17 cellular contexts compared by ENCODE assay signal in the genomic region with DNA sequence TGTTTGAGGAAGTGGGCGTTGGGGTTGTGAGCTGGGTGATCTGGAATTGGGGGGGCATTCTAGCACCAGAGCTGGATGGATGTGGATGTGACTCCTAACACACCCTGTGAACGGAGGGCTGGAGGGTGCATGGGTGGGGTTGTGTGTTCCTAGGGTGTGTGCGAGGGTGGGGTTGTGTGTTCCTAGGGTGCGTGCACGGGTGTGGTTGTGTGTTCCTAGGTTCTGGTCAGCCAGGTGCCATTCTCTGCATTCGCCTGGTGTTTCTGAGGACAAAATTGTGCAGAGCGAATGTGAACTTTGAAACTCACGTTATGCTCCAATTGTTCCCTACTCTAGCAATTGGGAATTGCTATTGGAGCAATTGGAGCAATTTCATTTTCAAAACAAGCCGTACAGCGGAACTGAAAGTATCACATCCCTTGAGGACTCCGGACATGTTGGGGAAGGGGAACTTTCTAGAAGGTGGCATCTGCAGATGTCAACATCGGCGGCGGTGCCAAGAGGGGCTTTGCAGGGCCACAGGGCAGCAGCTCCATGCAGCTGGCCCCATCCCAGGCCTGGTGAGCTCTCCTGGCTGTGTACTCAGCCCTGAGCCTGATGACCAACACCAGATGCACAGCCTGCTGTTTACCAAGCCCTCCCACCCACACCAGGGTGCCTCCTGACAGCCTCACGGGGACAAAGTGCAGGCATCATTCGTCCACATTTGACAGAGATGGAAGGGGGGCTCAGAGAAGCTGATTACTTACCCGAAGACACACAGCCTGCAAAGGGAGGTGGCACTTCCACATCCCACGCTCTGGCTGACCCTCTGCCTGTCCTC.
DNase-seq lines count a peak whose midpoint lies in the region; ATAC-seq, FAIRE-seq and TF ChIP-seq lines count a peak whose summit lies in the region.
"Had no signal": no experiment of that assay in that cellular context is flagged by ENCODE, and none has a peak within 500 bp of the region (broad histone marks: within the 10 kb centered on the region; RNA-seq: fewer than 3 reads in every experiment).

No MANE protein-coding gene starts in this region.

- H3K4me3 ChIP-seq in left ventricle myocardium inferior (no peak overlapping the region), GM12878 (no peak overlapping the region), ovary (no peak overlapping the region), Karpas-422 (ENCODE audit: low read length) (no peak overlapping the region), breast epithelium (peak overlapping the region in 1 of 3 donors; percentile 19)
- H3K4me3 ChIP-seq: GM23248 had no signal

- no peak for TF ChIP-seq CTCF in left ventricle myocardium inferior (IDR thresholded peaks at IDR 0.05; ENCODE audit: borderline replicate concordance)
- no peak for TF ChIP-seq CTCF in GM12878 (IDR thresholded peaks at IDR 0.05 in 2 of 3, conservative IDR thresholded peaks at IDR 0.05 in 1 of 3; ENCODE audit: control insufficient read depth in 2 of 3, extremely low read depth in 1 of 3, insufficient read depth in 1 of 3, low read depth in 3 of 3, low read length in 3 of 3)
- TF ChIP-seq CTCF in ovary (IDR thresholded peaks at IDR 0.05) = no peak
- no peak for TF ChIP-seq CTCF in breast epithelium (IDR thresholded peaks at IDR 0.05)

- no TSS peak for BruUV-seq in GM12878 (replicated peaks; lab: Mats Ljungman, UMichigan)

- H3K4me1 ChIP-seq in left ventricle myocardium inferior (no peaks in the 10 kb centered on the region), GM12878 (ENCODE audit: control insufficient read depth, insufficient read depth, low read length) (no peaks in the 10 kb centered on the region), ovary (ENCODE audit: insufficient read depth) (no peaks in the 10 kb centered on the region), Karpas-422 (ENCODE audit: low read length) (peaks cover 5% of the 10 kb centered on the region; the same call in 1 of the 2 replicates), breast epithelium (no peaks in the 10 kb centered on the region)
- H3K4me1 ChIP-seq: foreskin keratinocyte had no signal

- intact Hi-C loops in Right ventricle myocardium superior (cut with DNase I) = loop anchor here (5.0 kb wide), 1 partner anchor 265 kb away; no protein-coding TSS in a partner anchor
- intact Hi-C loops in left ventricle myocardium inferior (cut with micrococcal nuclease) = loop anchor here (10.0 kb wide), 1 partner anchor 262 kb away; no protein-coding TSS in a partner anchor
- intact Hi-C loops in GM12878 (cut with micrococcal nuclease; ENCODE audit: unreplicated experiment) = no loop called here
- intact Hi-C loops in ovary (cut with DNase I) = no loop called here
- intact Hi-C loops in breast epithelium (cut with DNase I; ENCODE audit: low total_unique reads) = no loop called here

- no peaks in the 10 kb centered on the region for H3K9me2 ChIP-seq in Karpas-422 (replicated peaks; ENCODE audit: insufficient read depth, low read length)

- H3K79me2 ChIP-seq in GM12878 (ENCODE audit: control insufficient read depth, insufficient read depth, low read length) = no peaks in the 10 kb centered on the region
- H3K79me2 ChIP-seq in Karpas-422 (ENCODE audit: low read length) = no peaks in the 10 kb centered on the region

- ATAC-seq in Right ventricle myocardium superior (ENCODE audit: poor library complexity) = peak; percentile 35
- no peak for ATAC-seq in GM12878
- ATAC-seq: foreskin keratinocyte had no signal

- H3K9ac ChIP-seq in GM12878 (ENCODE audit: control insufficient read depth, insufficient read depth, low read length) (no peak overlapping the region), Karpas-422 (ENCODE audit: low read length) (no peak overlapping the region)
- H3K9ac ChIP-seq: GM23248 had no signal

- no peak for TF ChIP-seq POLR2A in GM12878 (IDR thresholded peaks at IDR 0.05; ENCODE audit: low read depth, low read length)
- TF ChIP-seq POLR2A in ovary (IDR thresholded peaks at IDR 0.05) = no peak
- no peak for TF ChIP-seq POLR2A in breast epithelium (IDR thresholded peaks at IDR 0.05)

- no peak for DNase-seq in Right ventricle myocardium superior
- DNase-seq in left ventricle myocardium inferior = no peak
- no peak for DNase-seq in GM12878 (ENCODE audit: low read depth, low spot score)
- peak; percentile 33 for DNase-seq in mucosa of gallbladder (ENCODE audit: low spot score)
- DNase-seq in NCI-H774 (lab: John Stamatoyannopoulos, UW) = no peak
- DNase-seq in ovary = no peak
- DNase-seq in Karpas-422 = no peak
- no peak for DNase-seq in breast epithelium (ENCODE audit: low spot score in 2 of 2)
- DNase-seq: activated CD4-positive, alpha-beta memory T cell treated with anti-CD3 and anti-CD28 coated beads, Interleukin-2, amount 10 ng/mL, durations not matched to agents 7 days and 5 days; COR-L47; EL; foreskin keratinocyte; GM23248; midbrain; NCI-H2171 treated with DMSO at 0.1 percent for 48 hours; upper lobe of left lung had no signal

- H3K4me2 ChIP-seq in GM12878 (ENCODE audit: control insufficient read depth, insufficient read depth) (no peak overlapping the region), Karpas-422 (ENCODE audit: low read depth, low read length, poor library complexity, severe bottlenecking) (no peak overlapping the region)

- TF ChIP-seq EP300 in GM12878 (IDR thresholded peaks at IDR 0.05; ENCODE audit: borderline replicate concordance in 1 of 2, control insufficient read depth in 1 of 2, low read depth in 2 of 2, low read length in 2 of 2) (no peak), ovary (IDR thresholded peaks at IDR 0.05) (no peak)

- no peak for TF ChIP-seq RAD21 in GM12878 (IDR thresholded peaks at IDR 0.05; ENCODE audit: insufficient read depth, low read depth, low read length)

- POLR2A ChIA-PET in GM12878 (lab: Charles Lee) = no interaction called here

- H3K36me3 ChIP-seq in left ventricle myocardium inferior (no peaks in the 10 kb centered on the region), GM12878 (ENCODE audit: control insufficient read depth in 2 of 2, insufficient read depth in 2 of 2, low read length in 1 of 2) (no peaks in the 10 kb centered on the region), ovary (no peaks in the 10 kb centered on the region), Karpas-422 (ENCODE audit: insufficient read depth, low read length) (no peaks in the 10 kb centered on the region), breast epithelium (no peaks in the 10 kb centered on the region)
- H3K36me3 ChIP-seq: upper lobe of left lung had no signal

- H4K20me1 ChIP-seq in GM12878 (ENCODE audit: control insufficient read depth, insufficient read depth) = no peaks in the 10 kb centered on the region
- 0 out of 2 replicates have a peak, but pooled peaks cover 3% of the 10 kb centered on the region for H4K20me1 ChIP-seq in Karpas-422 (ENCODE audit: insufficient read depth, low read depth, low read length)

- no peak overlapping the region for H2AFZ ChIP-seq in GM12878 (ENCODE audit: control insufficient read depth, low read depth, low read length)
- no peak overlapping the region for H2AFZ ChIP-seq in Karpas-422 (ENCODE audit: low read length)
- H2AFZ ChIP-seq: GM23248 had no signal

- 36% methylated on average over 18 of the region's 18 CpGs for WGBS in GM12878 (ENCODE audit: insufficient coverage, insufficient replicate concordance, low lambda C conversion rate, missing lambda C conversion rate)
- WGBS in ovary, 3 donors = 82 to 85% (median 82%) methylated on average over 18 of the region's 18 CpGs

- peaks cover 16% of the 10 kb centered on the region for H3K9me3 ChIP-seq in left ventricle myocardium inferior (replicated peaks)
- no peaks in the 10 kb centered on the region; the same call in 1 of the 3 replicates for H3K9me3 ChIP-seq in GM12878 (replicated peaks; ENCODE audit: control insufficient read depth, insufficient read depth, low read length)
- H3K9me3 ChIP-seq in ovary = no peaks in the 10 kb centered on the region
- no peaks in the 10 kb centered on the region for H3K9me3 ChIP-seq in Karpas-422 (ENCODE audit: low read length)
- H3K9me3 ChIP-seq in breast epithelium = peaks cover 0 to 7% of the 10 kb centered on the region in 2 donors
- H3K9me3 ChIP-seq: upper lobe of left lung had no signal

- SMC1A ChIA-PET in GM12878 (lab: Charles Lee; ENCODE audit: uncharacterized antibody, unreplicated experiment) = interaction anchor here (1.6 to 2.0 kb wide), 3 partner anchors 131 to 264 kb away, joined by 4 to 15 read pairs (median 5); no protein-coding TSS in a partner anchor

- FAIRE-seq in GM12878 (lab: Jason Lieb, UNC) = no peak
- FAIRE-seq: TTC549 had no signal

- H3K27ac ChIP-seq in left ventricle myocardium inferior (replicated peaks) = no peak overlapping the region
- no peak overlapping the region for H3K27ac ChIP-seq in GM12878 (ENCODE audit: control insufficient read depth, insufficient read depth)
- H3K27ac ChIP-seq in ovary = no peak overlapping the region
- no peak overlapping the region for H3K27ac ChIP-seq in Karpas-422 (ENCODE audit: low read length)
- no peak overlapping the region for H3K27ac ChIP-seq in breast epithelium
- H3K27ac ChIP-seq: foreskin keratinocyte, GM23248, upper lobe of left lung had no signal

- in situ Hi-C loops in GM12878 (cut with MboI) = loop anchor here (5.0 kb wide), 1 partner anchor 265 kb away; no protein-coding TSS in a partner anchor

- CTCF ChIA-PET in GM12878 (lab: Yijun Ruan, JAX) = interaction anchor here (0.7 to 6.7 kb wide), 11 partner anchors 30 to 334 kb away, joined by 3 to 98 read pairs (median 4); no protein-coding TSS in a partner anchor

- RAD21 ChIA-PET in GM12878 (lab: Charles Lee; ENCODE audit: unreplicated experiment) = interaction anchor here (0.8 to 1.4 kb wide), 2 partner anchors 12 to 37 kb away, joined by 3 to 7 read pairs; no protein-coding TSS in a partner anchor

- no peaks in the 10 kb centered on the region for H3K27me3 ChIP-seq in left ventricle myocardium inferior (ENCODE audit: low read depth)
- H3K27me3 ChIP-seq in GM12878 (replicated peaks in 1 of 2; ENCODE audit: control insufficient read depth in 2 of 2, insufficient read depth in 2 of 2, low read length in 1 of 2) = no peaks in the 10 kb centered on the region
- H3K27me3 ChIP-seq in ovary = no peaks in the 10 kb centered on the region
- no peaks in the 10 kb centered on the region for H3K27me3 ChIP-seq in Karpas-422 (ENCODE audit: low read length)
- H3K27me3 ChIP-seq in breast epithelium = no peaks in the 10 kb centered on the region
- H3K27me3 ChIP-seq: foreskin keratinocyte, upper lobe of left lung had no signal

TF ChIP-seq in GM12878, 131 proteins besides CTCF, POLR2A, EP300 and RAD21:
- no peak for TF ChIP-seq RELA (IDR thresholded peaks at IDR 0.05; ENCODE audit: borderline replicate concordance, partially characterized antibody)
- TF ChIP-seq IKZF1 (conservative IDR thresholded peaks at IDR 0.05) = 0 out of 2 replicates have a peak, but pooled peaks have one; percentile 31
- TF ChIP-seq SPI1 (IDR thresholded peaks at IDR 0.05; ENCODE audit: borderline replicate concordance, insufficient read depth, low read depth, low read length) = peak; percentile 33; the same call in 1 of the 2 replicates
- TF ChIP-seq SMC3 (IDR thresholded peaks at IDR 0.05; ENCODE audit: borderline replicate concordance, low read length) = no peak

Comparison
In these comparisons a context has a peak if more than half of its experiments do, and no peak if none do; other contexts are left out.
1. intact Hi-C loops: an anchor here in Right ventricle myocardium superior (5.0 kb wide) and left ventricle myocardium inferior (10.0 kb wide); none called in GM12878, ovary and breast epithelium.